8 cellular contexts compared by ENCODE assay signal in genomic region chr14:60092516-60092915, GRCh38. TPM values are rescaled to one million over a fixed set of nuclear protein-coding genes. Genes with fewer than 3 reads are reported as not detected.
DNase-seq lines count a peak whose midpoint lies in the region; ATAC-seq and TF ChIP-seq lines count a peak whose summit lies in the region.

No MANE protein-coding gene starts in this region.

- no peak for TF ChIP-seq CTCF in SU-DHL-6 (IDR thresholded peaks at IDR 0.05; ENCODE audit: insufficient read depth, low read length, poor library complexity, severe bottlenecking)
- TF ChIP-seq CTCF in lower leg skin (IDR thresholded peaks at IDR 0.05), result no peak

- H3K9me3 Mint-ChIP-seq in dendritic cell treated with granulocyte-macrophage colony-stimulating factor and Interleukin-4, amounts not matched to agents 40 ng/mL and 50 ng/mL, for 4 days, result no peaks in the 10 kb centered on the region

- ATAC-seq in GM18867 (IDR thresholded peaks at IDR 0.05; ENCODE audit: unreplicated experiment), result no peak

- peaks cover 32% of the 10 kb centered on the region for H3K4me1 Mint-ChIP-seq in dendritic cell treated with granulocyte-macrophage colony-stimulating factor and Interleukin-4, amounts not matched to agents 40 ng/mL and 50 ng/mL, for 4 days (ENCODE audit: low read depth)

- no peaks in the 10 kb centered on the region for H3K9me2 ChIP-seq in SU-DHL-6 (replicated peaks; ENCODE audit: insufficient read depth, low read length)

- H3K36me3 ChIP-seq in SU-DHL-6 (ENCODE audit: low read length), result no peaks in the 10 kb centered on the region

- H2AFZ ChIP-seq in SU-DHL-6 (ENCODE audit: low read depth, low read length, severe bottlenecking), result peak overlapping the region; percentile 95

- H3K9me3 ChIP-seq in SU-DHL-6 (ENCODE audit: insufficient read depth, low read length), result no peaks in the 10 kb centered on the region

- H3F3A ChIP-seq in SU-DHL-6 (ENCODE audit: insufficient read depth), result peaks cover 7% of the 10 kb centered on the region; the same call in 1 of the 2 replicates

- TF ChIP-seq POLR2A in lower leg skin (IDR thresholded peaks at IDR 0.05), result no peak

- H3K4me3 ChIP-seq in SU-DHL-6 (ENCODE audit: insufficient read depth, low read length, poor library complexity, severe bottlenecking) (peak overlapping the region; percentile 97), lower leg skin (ENCODE audit: low read depth, poor library complexity, severe bottlenecking) (peak overlapping the region; percentile 47)

- peak overlapping the region; percentile 99 for H3K4me2 ChIP-seq in SU-DHL-6 (ENCODE audit: low read depth, low read length, poor library complexity, severe bottlenecking)

- intact Hi-C loops in dendritic cell treated with granulocyte-macrophage colony-stimulating factor and Interleukin-4, amounts not matched to agents 40 ng/mL and 50 ng/mL, for 4 days (cut with micrococcal nuclease), result loop anchor here (2.0 to 10.0 kb wide), 2 partner anchors 64 to 498 kb away; no protein-coding TSS in a partner anchor
- intact Hi-C loops in lower leg skin (cut with DNase I; ENCODE audit: low total_unique reads), result no loop called here

- WGBS in lower leg skin, 2 donors, result 0 to 1% methylated on average over 14 of the region's 14 CpGs

- H3K27ac Mint-ChIP-seq in dendritic cell treated with granulocyte-macrophage colony-stimulating factor and Interleukin-4, amounts not matched to agents 40 ng/mL and 50 ng/mL, for 4 days, result peak overlapping the region; percentile 86

- peaks cover 54% of the 10 kb centered on the region for H3K79me2 ChIP-seq in SU-DHL-6 (ENCODE audit: insufficient read depth, low read length)

- DNase-seq in COLO668 (lab: John Stamatoyannopoulos, UW; ENCODE audit: unreplicated experiment) (peak; percentile 26), HPDE6-E6E7 (ENCODE audit: extremely low spot score) (peak; percentile 9), lower leg skin (ENCODE audit: low spot score in 2 of 2) (no peak), NCI-H1930 (lab: John Stamatoyannopoulos, UW) (no peak)

- H3K27ac ChIP-seq in SU-DHL-6 (ENCODE audit: low read depth, low read length) (peak overlapping the region; percentile 88), temporal lobe (ENCODE audit: low read depth, low read length) (peak overlapping the region; percentile 94)

- peaks cover 18% of the 10 kb centered on the region for H3K36me3 Mint-ChIP-seq in dendritic cell treated with granulocyte-macrophage colony-stimulating factor and Interleukin-4, amounts not matched to agents 40 ng/mL and 50 ng/mL, for 4 days (ENCODE audit: low read depth)

- no peaks in the 10 kb centered on the region for H4K20me1 ChIP-seq in SU-DHL-6 (ENCODE audit: low read depth, low read length)

- no peaks in the 10 kb centered on the region for H3K27me3 ChIP-seq in SU-DHL-6 (ENCODE audit: low read length)

- H3K4me3 Mint-ChIP-seq in dendritic cell treated with granulocyte-macrophage colony-stimulating factor and Interleukin-4, amounts not matched to agents 40 ng/mL and 50 ng/mL, for 4 days, result peak overlapping the region; percentile 90

- H3K27me3 Mint-ChIP-seq in dendritic cell treated with granulocyte-macrophage colony-stimulating factor and Interleukin-4, amounts not matched to agents 40 ng/mL and 50 ng/mL, for 4 days, result no peaks in the 10 kb centered on the region

- H3K9ac ChIP-seq in SU-DHL-6 (ENCODE audit: low read length), result peak overlapping the region; percentile 96

RNA-seq across cellular contexts. Expression of gene PCNX4, which starts 0.8 kb away (rescaled TPM):
- total RNA-seq in lower leg skin (10 to 100 TPM; 24.7 to 48.0 (median 27.9) TPM), temporal lobe (115 TPM)

Comparison
In these comparisons a context has a peak if more than half of its experiments do, and no peak if none do; other contexts are left out.
1. DNase-seq: peak in COLO668 (single experiment) and HPDE6-E6E7 (single experiment); none in lower leg skin (0 of 2) and NCI-H1930 (0 of 2).